ENCODE assay signal across 16 cellular contexts in genomic region chr6:4879724-4880372, GRCh38.
DNase-seq lines count a peak whose midpoint lies in the region; ATAC-seq and TF ChIP-seq lines count a peak whose summit lies in the region.
"Had no signal": no experiment of that assay in that cellular context is flagged by ENCODE, and none has a peak within 500 bp of the region (broad histone marks: within the 10 kb centered on the region; RNA-seq: fewer than 3 reads in every experiment).

No MANE protein-coding gene starts in this region.

- H3K27ac Mint-ChIP-seq in T-helper 17 cell, result no peak overlapping the region
- H3K27ac Mint-ChIP-seq: activated naive CD8-positive, alpha-beta T cell treated with anti-CD3 and anti-CD28 coated beads, Interleukin-2, amount 50 U/mL, for 24 hours had no signal

- H2AFZ ChIP-seq in MM.1S (ENCODE audit: low read length) (no peak overlapping the region), GM23248 (no peak overlapping the region)

- H3K27me3 ChIP-seq in GM06990 (replicated peaks; ENCODE audit: control insufficient read depth, insufficient read depth, low read length) (no peaks in the 10 kb centered on the region), MM.1S (replicated peaks; ENCODE audit: insufficient read depth, low read length) (no peaks in the 10 kb centered on the region), GM23248 (replicated peaks; ENCODE audit: insufficient read depth) (no peaks in the 10 kb centered on the region)
- H3K27me3 ChIP-seq: gastroesophageal sphincter, neutrophil had no signal

- no peaks in the 10 kb centered on the region for H3K27me3 Mint-ChIP-seq in T-helper 17 cell
- H3K27me3 Mint-ChIP-seq: activated naive CD8-positive, alpha-beta T cell treated with anti-CD3 and anti-CD28 coated beads, Interleukin-2, amount 50 U/mL, for 24 hours had no signal

- 92 to 99% methylated on average over 4 to 7 of the region's 7 CpGs for WGBS in GM23248 (ENCODE audit: low coverage in 1 of 2, low lambda C conversion rate in 2 of 2, missing lambda C conversion rate in 2 of 2), 2 experiments

- H3K4me3 ChIP-seq in GM06990 (replicated peaks; ENCODE audit: low read depth, low read length) (peak overlapping the region; percentile 26), MM.1S (ENCODE audit: low read length) (peak overlapping the region; percentile 40), GM23248 (no peak overlapping the region)
- H3K4me3 ChIP-seq: gastroesophageal sphincter had no signal

- no peaks in the 10 kb centered on the region for H3K36me3 Mint-ChIP-seq in T-helper 17 cell (ENCODE audit: low read depth)

- peaks cover 59% of the 10 kb centered on the region for H3K4me1 ChIP-seq in MM.1S (ENCODE audit: low read length)
- 0 out of 2 replicates have a peak, but pooled peaks cover 9% of the 10 kb centered on the region for H3K4me1 ChIP-seq in GM23248 (ENCODE audit: insufficient read depth)

- H3K4me2 ChIP-seq in MM.1S (ENCODE audit: low read depth, low read length) (peak overlapping the region; percentile 57), GM23248 (ENCODE audit: unreplicated experiment) (no peak overlapping the region)

- H3K27ac ChIP-seq in MM.1S (ENCODE audit: low read length) (peak overlapping the region; percentile 89), GM23248 (no peak overlapping the region)
- H3K27ac ChIP-seq: gastroesophageal sphincter, neutrophil had no signal

- peaks cover 15% of the 10 kb centered on the region for H3K4me1 Mint-ChIP-seq in T-helper 17 cell

- in situ Hi-C loops in GM23248 (cut with MboI), result no loop called here

- TF ChIP-seq CTCF in GM06990 (IDR thresholded peaks at IDR 0.05; ENCODE audit: insufficient read depth, low read length, poor library complexity, severe bottlenecking) (no peak), MM.1S (IDR thresholded peaks at IDR 0.05; ENCODE audit: low read length) (no peak)

- DNase-seq in GM06990 (ENCODE audit: extremely low read depth, insufficient read length) (peak; percentile 68), MM.1S (peak; percentile 90), GM23248 (no peak), glomerular visceral epithelial cell (ENCODE audit: extremely low spot score) (no peak), NCI-H146 treated with DMSO at 0.1 percent for 48 hours (lab: John Stamatoyannopoulos, UW; ENCODE audit: unreplicated experiment) (no peak), T-helper 17 cell (no peak)
- DNase-seq: activated naive CD8-positive, alpha-beta T cell treated with anti-CD3 and anti-CD28 coated beads, Interleukin-2, amount 50 U/mL, for 24 hours; EL; NCI-H1694 treated with DMSO at 0.1 percent for 48 hours; stimulated activated CD4-positive, alpha-beta T cell treated with anti-CD3 and anti-CD28 coated beads, Interleukin-15, amount 100 ng/mL, for 24 hours; stimulated activated naive CD4-positive, alpha-beta T cell had no signal

- H3K79me2 ChIP-seq in MM.1S (ENCODE audit: low read length) (peaks cover 93% of the 10 kb centered on the region), GM23248 (ENCODE audit: insufficient read depth) (peaks cover 100% of the 10 kb centered on the region)

- H3K36me3 ChIP-seq in GM06990 (ENCODE audit: control insufficient read depth, insufficient read depth, low read length), result no peaks in the 10 kb centered on the region
- H3K36me3 ChIP-seq in MM.1S (replicated peaks; ENCODE audit: insufficient read depth, low read length), result no peaks in the 10 kb centered on the region
- no peaks in the 10 kb centered on the region for H3K36me3 ChIP-seq in GM23248 (ENCODE audit: low read depth)
- H3K36me3 ChIP-seq: gastroesophageal sphincter, neutrophil had no signal

- H3F3A ChIP-seq in MM.1S (ENCODE audit: insufficient read depth, low read length), result peaks cover 14% of the 10 kb centered on the region
- H3F3A ChIP-seq in GM23248 (ENCODE audit: insufficient read depth), result no peaks in the 10 kb centered on the region

- H3K9me2 ChIP-seq in MM.1S (replicated peaks; ENCODE audit: insufficient read depth, low read length) (no peaks in the 10 kb centered on the region), GM23248 (ENCODE audit: insufficient read depth) (no peaks in the 10 kb centered on the region)

- no peak overlapping the region for H3K4me3 Mint-ChIP-seq in T-helper 17 cell
- H3K4me3 Mint-ChIP-seq: activated naive CD8-positive, alpha-beta T cell treated with anti-CD3 and anti-CD28 coated beads, Interleukin-2, amount 50 U/mL, for 24 hours had no signal

- H3K9me3 ChIP-seq in MM.1S (replicated peaks; ENCODE audit: insufficient read depth, low read length) (no peaks in the 10 kb centered on the region), GM23248 (ENCODE audit: low read depth) (no peaks in the 10 kb centered on the region), T-helper 17 cell (ENCODE audit: control insufficient read depth, low read length, poor library complexity, severe bottlenecking) (no peaks in the 10 kb centered on the region)
- H3K9me3 ChIP-seq: gastroesophageal sphincter, neutrophil had no signal

- ATAC-seq in GM19455 (IDR thresholded peaks at IDR 0.05; ENCODE audit: unreplicated experiment), result peak; percentile 74
- peak; percentile 88 for ATAC-seq in HG02870 (IDR thresholded peaks at IDR 0.05; ENCODE audit: unreplicated experiment)
- no peak for ATAC-seq in T-helper 17 cell
- ATAC-seq: activated naive CD8-positive, alpha-beta T cell treated with anti-CD3 and anti-CD28 coated beads, Interleukin-2, amount 50 U/mL, for 24 hours; gastroesophageal sphincter; left lobe of liver had no signal

- H4K20me1 ChIP-seq in MM.1S (ENCODE audit: insufficient read depth, low read length), result no peaks in the 10 kb centered on the region
- H4K20me1 ChIP-seq in GM23248 (ENCODE audit: insufficient read depth), result peaks cover 41% of the 10 kb centered on the region

- peak overlapping the region; percentile 47 for H3K9ac ChIP-seq in MM.1S (ENCODE audit: low read length)
- no peak overlapping the region for H3K9ac ChIP-seq in GM23248

Comparison
In these comparisons a context has a peak if more than half of its experiments do, and no peak if none do; other contexts are left out.
1. DNase-seq: peak in GM06990 (single experiment) and MM.1S (single experiment); none in GM23248 (single experiment), glomerular visceral epithelial cell (single experiment), NCI-H146 treated with DMSO at 0.1 percent for 48 hours (single experiment) and T-helper 17 cell (0 of 3).